In the genomic region with DNA sequence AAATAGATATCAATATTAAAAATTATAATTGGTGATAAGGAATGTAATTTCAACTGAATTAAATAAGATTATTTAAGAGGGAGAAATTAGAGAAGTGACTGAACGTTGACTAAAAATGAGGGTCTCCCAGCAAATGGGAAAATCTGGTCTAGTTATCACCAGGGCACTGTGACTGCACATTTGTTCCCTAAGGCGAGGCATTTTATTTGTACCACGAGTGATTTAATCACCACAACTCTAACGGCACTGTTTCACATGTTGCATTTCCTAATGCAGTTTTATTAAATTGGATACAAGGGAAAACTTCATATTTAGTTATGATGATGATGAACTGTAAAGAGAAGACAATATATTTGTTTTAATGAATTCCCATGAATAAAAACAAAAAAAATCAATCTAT, we compare ENCODE assay signal across 11 cellular contexts. TPM values are rescaled to one million over a fixed set of nuclear protein-coding genes. Genes with fewer than 3 reads are reported as not detected.
"Had no signal": no experiment of that assay in that cellular context is flagged by ENCODE, and none has a peak within 500 bp of the region (broad histone marks: within the 10 kb centered on the region; RNA-seq: fewer than 3 reads in every experiment).

No MANE protein-coding gene starts in this region.

- DNase-seq: GOT3, H7, H9, HCEC 1CT, HFFc6 had no signal

- H3K4me2 ChIP-seq: GM23338 had no signal

- H3K4me3 Mint-ChIP-seq: GM23338, H9, HFFc6 had no signal

- H3K27ac ChIP-seq: GM23248 had no signal

- H3K9me3 ChIP-seq: HAP-1 had no signal

- H3K4me3 ChIP-seq: GM23248, GM23338, HAP-1 had no signal

- H3K9me3 Mint-ChIP-seq: GM23338, H9 had no signal

- H3K36me3 ChIP-seq: HAP-1 had no signal

- H3K27ac Mint-ChIP-seq: GM23338, HFFc6 had no signal

- H3K4me1 Mint-ChIP-seq: GM23338, H9 had no signal

- ATAC-seq: GM23338, HCT116 had no signal

- H3K4me1 ChIP-seq: HAP-1 had no signal

- H3K9ac ChIP-seq: GM23248 had no signal

- H2AFZ ChIP-seq: GM23248, GM23338 had no signal

RNA-seq across cellular contexts. Expression of gene FAM240B, which starts 26.4 kb away (rescaled TPM):
- total RNA-seq: GM23248, GM23338, H1, H4, H7, H9, HFFc6 had no signal
- polyA plus RNA-seq: GM23248, GM23338, H1 had no signal
